Comparison of ENCODE assay signal across 1 cellular context in genomic region chr3:196739671-196740475, GRCh38.
TF ChIP-seq lines count a peak whose summit lies in the region.

Gene PAK2, plus strand, starts transcription at chr3:196739857. Its CDS starts 42,790 bp downstream, at chr3:196782647.

TF ChIP-seq in HepG2, 621 proteins besides CTCF, POLR2A, EP300 and RAD21 (continued from another document and continues in another):
- TF ChIP-seq ZNF770 (CRISPR knock-in tag; IDR thresholded peaks at IDR 0.05) (no peak), SNAI1 (CRISPR knock-in tag; IDR thresholded peaks at IDR 0.05; ENCODE audit: borderline replicate concordance) (no peak), ZNF432 (CRISPR knock-in tag; IDR thresholded peaks at IDR 0.05; ENCODE audit: borderline replicate concordance) (no peak), MEIS2 (CRISPR knock-in tag; IDR thresholded peaks at IDR 0.05) (no peak), MTF2 (CRISPR knock-in tag; IDR thresholded peaks at IDR 0.05; ENCODE audit: borderline replicate concordance) (no peak), BCL6 (CRISPR knock-in tag; IDR thresholded peaks at IDR 0.05) (peak; percentile 54; the same call in 1 of the 2 replicates), NFE2L1 (CRISPR knock-in tag; IDR thresholded peaks at IDR 0.05; ENCODE audit: borderline replicate concordance) (no peak), CSRNP2 (CRISPR knock-in tag; conservative IDR thresholded peaks at IDR 0.05; ENCODE audit: low read depth) (no peak), RBM22 (optimal IDR thresholded peaks at IDR 0.05; ENCODE audit: low read length) (no peak), TOPORS (CRISPR knock-in tag; IDR thresholded peaks at IDR 0.05) (no peak), ZNF550 (CRISPR knock-in tag; IDR thresholded peaks at IDR 0.05; ENCODE audit: borderline replicate concordance) (no peak), ZNF839 (CRISPR knock-in tag; IDR thresholded peaks at IDR 0.05; ENCODE audit: borderline replicate concordance) (no peak), ZNF451 (CRISPR knock-in tag; IDR thresholded peaks at IDR 0.05) (peak; percentile 47; the same call in 1 of the 2 replicates), ZNF605 (CRISPR knock-in tag; IDR thresholded peaks at IDR 0.05) (no peak), BRCA1 (CRISPR knock-in tag; IDR thresholded peaks at IDR 0.05) (peak; percentile 72; the same call in 1 of the 2 replicates), ZNF382 (CRISPR knock-in tag; IDR thresholded peaks at IDR 0.05; ENCODE audit: borderline replicate concordance) (no peak), SUZ12 (IDR thresholded peaks at IDR 0.05; ENCODE audit: low read depth, low read length) (peak; percentile 60; the same call in 1 of the 2 replicates), ZSCAN30 (CRISPR knock-in tag; IDR thresholded peaks at IDR 0.05) (no peak), HBP1 (CRISPR knock-in tag; IDR thresholded peaks at IDR 0.05; ENCODE audit: low read depth) (no peak), NCOA1 (CRISPR knock-in tag; IDR thresholded peaks at IDR 0.05) (no peak), ZBTB38 (CRISPR knock-in tag; IDR thresholded peaks at IDR 0.05) (peak; percentile 29; the same call in 1 of the 2 replicates), ZNF282 (IDR thresholded peaks at IDR 0.05; ENCODE audit: partially characterized antibody) (no peak), ZNF496 (CRISPR knock-in tag; IDR thresholded peaks at IDR 0.05; ENCODE audit: insufficient replicate concordance) (no peak), ZNF616 (CRISPR knock-in tag; IDR thresholded peaks at IDR 0.05; ENCODE audit: low read depth) (0 out of 2 replicates have a peak, but pooled peaks have one; percentile 44), PLRG1 (conservative IDR thresholded peaks at IDR 0.05) (no peak), ZNF572 (CRISPR knock-in tag; IDR thresholded peaks at IDR 0.05) (no peak), ZNF253 (CRISPR knock-in tag; IDR thresholded peaks at IDR 0.05; ENCODE audit: borderline replicate concordance) (no peak), ZNF180 (CRISPR knock-in tag; IDR thresholded peaks at IDR 0.05; ENCODE audit: borderline replicate concordance, low read depth) (no peak), ZNF274 (CRISPR knock-in tag; IDR thresholded peaks at IDR 0.05) (no peak)
- TF ChIP-seq, protein P1, sequence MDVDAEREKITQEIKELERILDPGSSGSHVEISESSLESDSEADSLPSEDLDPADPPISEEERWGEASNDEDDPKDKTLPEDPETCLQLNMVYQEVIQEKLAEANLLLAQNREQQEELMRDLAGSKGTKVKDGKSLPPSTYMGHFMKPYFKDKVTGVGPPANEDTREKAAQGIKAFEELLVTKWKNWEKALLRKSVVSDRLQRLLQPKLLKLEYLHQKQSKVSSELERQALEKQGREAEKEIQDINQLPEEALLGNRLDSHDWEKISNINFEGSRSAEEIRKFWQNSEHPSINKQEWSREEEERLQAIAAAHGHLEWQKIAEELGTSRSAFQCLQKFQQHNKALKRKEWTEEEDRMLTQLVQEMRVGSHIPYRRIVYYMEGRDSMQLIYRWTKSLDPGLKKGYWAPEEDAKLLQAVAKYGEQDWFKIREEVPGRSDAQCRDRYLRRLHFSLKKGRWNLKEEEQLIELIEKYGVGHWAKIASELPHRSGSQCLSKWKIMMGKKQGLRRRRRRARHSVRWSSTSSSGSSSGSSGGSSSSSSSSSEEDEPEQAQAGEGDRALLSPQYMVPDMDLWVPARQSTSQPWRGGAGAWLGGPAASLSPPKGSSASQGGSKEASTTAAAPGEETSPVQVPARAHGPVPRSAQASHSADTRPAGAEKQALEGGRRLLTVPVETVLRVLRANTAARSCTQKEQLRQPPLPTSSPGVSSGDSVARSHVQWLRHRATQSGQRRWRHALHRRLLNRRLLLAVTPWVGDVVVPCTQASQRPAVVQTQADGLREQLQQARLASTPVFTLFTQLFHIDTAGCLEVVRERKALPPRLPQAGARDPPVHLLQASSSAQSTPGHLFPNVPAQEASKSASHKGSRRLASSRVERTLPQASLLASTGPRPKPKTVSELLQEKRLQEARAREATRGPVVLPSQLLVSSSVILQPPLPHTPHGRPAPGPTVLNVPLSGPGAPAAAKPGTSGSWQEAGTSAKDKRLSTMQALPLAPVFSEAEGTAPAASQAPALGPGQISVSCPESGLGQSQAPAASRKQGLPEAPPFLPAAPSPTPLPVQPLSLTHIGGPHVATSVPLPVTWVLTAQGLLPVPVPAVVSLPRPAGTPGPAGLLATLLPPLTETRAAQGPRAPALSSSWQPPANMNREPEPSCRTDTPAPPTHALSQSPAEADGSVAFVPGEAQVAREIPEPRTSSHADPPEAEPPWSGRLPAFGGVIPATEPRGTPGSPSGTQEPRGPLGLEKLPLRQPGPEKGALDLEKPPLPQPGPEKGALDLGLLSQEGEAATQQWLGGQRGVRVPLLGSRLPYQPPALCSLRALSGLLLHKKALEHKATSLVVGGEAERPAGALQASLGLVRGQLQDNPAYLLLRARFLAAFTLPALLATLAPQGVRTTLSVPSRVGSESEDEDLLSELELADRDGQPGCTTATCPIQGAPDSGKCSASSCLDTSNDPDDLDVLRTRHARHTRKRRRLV (CRISPR knock-in tag; IDR thresholded peaks at IDR 0.05): no peak
- TF ChIP-seq, protein P2, sequence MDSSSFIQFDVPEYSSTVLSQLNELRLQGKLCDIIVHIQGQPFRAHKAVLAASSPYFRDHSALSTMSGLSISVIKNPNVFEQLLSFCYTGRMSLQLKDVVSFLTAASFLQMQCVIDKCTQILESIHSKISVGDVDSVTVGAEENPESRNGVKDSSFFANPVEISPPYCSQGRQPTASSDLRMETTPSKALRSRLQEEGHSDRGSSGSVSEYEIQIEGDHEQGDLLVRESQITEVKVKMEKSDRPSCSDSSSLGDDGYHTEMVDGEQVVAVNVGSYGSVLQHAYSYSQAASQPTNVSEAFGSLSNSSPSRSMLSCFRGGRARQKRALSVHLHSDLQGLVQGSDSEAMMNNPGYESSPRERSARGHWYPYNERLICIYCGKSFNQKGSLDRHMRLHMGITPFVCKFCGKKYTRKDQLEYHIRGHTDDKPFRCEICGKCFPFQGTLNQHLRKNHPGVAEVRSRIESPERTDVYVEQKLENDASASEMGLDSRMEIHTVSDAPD (CRISPR knock-in tag; IDR thresholded peaks at IDR 0.05): no peak
- TF ChIP-seq, protein P3, sequence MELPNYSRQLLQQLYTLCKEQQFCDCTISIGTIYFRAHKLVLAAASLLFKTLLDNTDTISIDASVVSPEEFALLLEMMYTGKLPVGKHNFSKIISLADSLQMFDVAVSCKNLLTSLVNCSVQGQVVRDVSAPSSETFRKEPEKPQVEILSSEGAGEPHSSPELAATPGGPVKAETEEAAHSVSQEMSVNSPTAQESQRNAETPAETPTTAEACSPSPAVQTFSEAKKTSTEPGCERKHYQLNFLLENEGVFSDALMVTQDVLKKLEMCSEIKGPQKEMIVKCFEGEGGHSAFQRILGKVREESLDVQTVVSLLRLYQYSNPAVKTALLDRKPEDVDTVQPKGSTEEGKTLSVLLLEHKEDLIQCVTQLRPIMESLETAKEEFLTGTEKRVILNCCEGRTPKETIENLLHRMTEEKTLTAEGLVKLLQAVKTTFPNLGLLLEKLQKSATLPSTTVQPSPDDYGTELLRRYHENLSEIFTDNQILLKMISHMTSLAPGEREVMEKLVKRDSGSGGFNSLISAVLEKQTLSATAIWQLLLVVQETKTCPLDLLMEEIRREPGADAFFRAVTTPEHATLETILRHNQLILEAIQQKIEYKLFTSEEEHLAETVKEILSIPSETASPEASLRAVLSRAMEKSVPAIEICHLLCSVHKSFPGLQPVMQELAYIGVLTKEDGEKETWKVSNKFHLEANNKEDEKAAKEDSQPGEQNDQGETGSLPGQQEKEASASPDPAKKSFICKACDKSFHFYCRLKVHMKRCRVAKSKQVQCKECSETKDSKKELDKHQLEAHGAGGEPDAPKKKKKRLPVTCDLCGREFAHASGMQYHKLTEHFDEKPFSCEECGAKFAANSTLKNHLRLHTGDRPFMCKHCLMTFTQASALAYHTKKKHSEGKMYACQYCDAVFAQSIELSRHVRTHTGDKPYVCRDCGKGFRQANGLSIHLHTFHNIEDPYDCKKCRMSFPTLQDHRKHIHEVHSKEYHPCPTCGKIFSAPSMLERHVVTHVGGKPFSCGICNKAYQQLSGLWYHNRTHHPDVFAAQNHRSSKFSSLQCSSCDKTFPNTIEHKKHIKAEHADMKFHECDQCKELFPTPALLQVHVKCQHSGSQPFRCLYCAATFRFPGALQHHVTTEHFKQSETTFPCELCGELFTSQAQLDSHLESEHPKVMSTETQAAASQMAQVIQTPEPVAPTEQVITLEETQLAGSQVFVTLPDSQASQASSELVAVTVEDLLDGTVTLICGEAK (IDR thresholded peaks at IDR 0.05): no peak
- TF ChIP-seq, protein P3 (CRISPR knock-in tag; IDR thresholded peaks at IDR 0.05): no peak; the same call in 1 of the 2 replicates
